In genomic region chr10:81886939-81887338, GRCh38 we compare ENCODE assay signal across 2 cellular contexts.
TF ChIP-seq lines count a peak whose summit lies in the region.

No MANE protein-coding gene starts in this region.

TF ChIP-seq in HepG2, 621 proteins besides CTCF, POLR2A, EP300 and RAD21:
- no peak for TF ChIP-seq E2F5 (CRISPR knock-in tag; conservative IDR thresholded peaks at IDR 0.05)
- TF ChIP-seq STAT6 (CRISPR knock-in tag; IDR thresholded peaks at IDR 0.05; ENCODE audit: borderline replicate concordance) = no peak
- TF ChIP-seq ZBTB44 (CRISPR knock-in tag; IDR thresholded peaks at IDR 0.05) = no peak
- TF ChIP-seq ARID4A (CRISPR knock-in tag; IDR thresholded peaks at IDR 0.05; ENCODE audit: borderline replicate concordance) = no peak
- TF ChIP-seq MAFF (IDR thresholded peaks at IDR 0.05; ENCODE audit: low read depth, low read length) = 0 out of 2 replicates have a peak, but pooled peaks have one; percentile 25
- TF ChIP-seq CREB1 (IDR thresholded peaks at IDR 0.05) = no peak
- TF ChIP-seq CREB1 (CRISPR knock-in tag; IDR thresholded peaks at IDR 0.05) = no peak
- peak; percentile 26 to 65; a peak in 2 of 4 replicates for TF ChIP-seq MAFK (conservative IDR thresholded peaks at IDR 0.05 in 1 of 2, IDR thresholded peaks at IDR 0.05 in 1 of 2; ENCODE audit: low read length in 2 of 2)
- TF ChIP-seq TAF15 (IDR thresholded peaks at IDR 0.05; ENCODE audit: low read depth, low read length, poor library complexity, severe bottlenecking) = no peak
TF ChIP-seq in HepG2: peak in this region for 2.

TF ChIP-seq in K562, 482 proteins besides CTCF, POLR2A, EP300 and RAD21:
- TF ChIP-seq FOXM1 (IDR thresholded peaks at IDR 0.05; ENCODE audit: low read depth) (no peak), FOXM1 (CRISPR knock-in tag; IDR thresholded peaks at IDR 0.05; ENCODE audit: low read depth) (no peak), ZNF316 (IDR thresholded peaks at IDR 0.05) (peak; percentile 59)
